Comparison of ENCODE assay signal across 15 cellular contexts in the genomic region with DNA sequence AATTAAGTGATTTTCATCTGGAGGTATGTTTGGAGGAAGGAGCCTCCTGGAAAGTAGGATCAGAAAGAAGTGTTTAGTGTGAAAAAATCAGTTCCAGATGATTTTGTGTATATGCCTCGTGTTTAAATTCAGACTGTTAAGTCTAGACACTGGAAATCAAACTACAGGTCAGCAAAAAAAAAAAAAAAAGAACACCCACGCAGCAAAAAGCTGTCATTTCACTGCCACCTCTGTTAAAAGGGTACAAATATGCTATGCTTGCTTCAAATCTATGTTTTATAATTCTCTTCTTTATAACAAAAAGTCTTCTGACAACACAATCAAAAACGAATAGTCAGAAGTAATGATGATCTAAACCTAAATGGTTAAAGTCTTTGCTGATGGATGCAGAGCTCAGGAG.
"Had no signal": no experiment of that assay in that cellular context is flagged by ENCODE, and none has a peak within 500 bp of the region (broad histone marks: within the 10 kb centered on the region; RNA-seq: fewer than 3 reads in every experiment).

No MANE protein-coding gene starts in this region.

- H3K27me3 ChIP-seq: ascending aorta, neural progenitor cell, tibial artery had no signal

- H3K4me2 ChIP-seq: neural progenitor cell had no signal

- DNase-seq: activated CD4-positive, alpha-beta T cell treated with anti-CD3 and anti-CD28 coated beads for 1 hour; activated CD4-positive, alpha-beta T cell treated with anti-CD3 and anti-CD28 coated beads, Interleukin-2, amount 50 U/mL, for 4 hours; activated naive CD4-positive, alpha-beta T cell; activated T-cell treated with anti-CD3 and anti-CD28 coated beads for 4 hours; dermis blood vessel endothelial cell; kidney glomerular epithelial cell; stimulated activated CD4-positive, alpha-beta T cell treated with anti-CD3 and anti-CD28 coated beads, Interleukin-12 subunit alpha, Interleukin-12 subunit beta, amount 100 ng/mL, for 4 hours; stimulated activated CD4-positive, alpha-beta T cell treated with anti-CD3 and anti-CD28 coated beads, Interleukin-2, amount 100 ng/mL, for 24 hours; tibial artery had no signal

- H3K27me3 Mint-ChIP-seq: activated naive CD8-positive, alpha-beta T cell treated with anti-CD3 and anti-CD28 coated beads, Interleukin-2, amount 50 U/mL, for 24 hours had no signal

- H3K36me3 ChIP-seq: ascending aorta, neural progenitor cell, tibial artery had no signal

- H3K36me3 Mint-ChIP-seq: neural progenitor cell had no signal

- H3K27ac Mint-ChIP-seq: activated naive CD8-positive, alpha-beta T cell treated with anti-CD3 and anti-CD28 coated beads, Interleukin-2, amount 50 U/mL, for 24 hours; neural progenitor cell had no signal

- H3K9me3 ChIP-seq: ascending aorta, tibial artery had no signal

- H3K4me1 ChIP-seq: ascending aorta, parathyroid adenoma, tibial artery had no signal

- H3K4me3 ChIP-seq: ascending aorta, neural progenitor cell, tibial artery had no signal

- H3K9me3 Mint-ChIP-seq: activated naive CD8-positive, alpha-beta T cell treated with anti-CD3 and anti-CD28 coated beads, Interleukin-2, amount 50 U/mL, for 24 hours; neural progenitor cell had no signal

- H2AFZ ChIP-seq: neural progenitor cell, parathyroid adenoma had no signal

- H3K79me2 ChIP-seq: parathyroid adenoma had no signal

- FAIRE-seq: bronchial epithelial cell, urothelium cell line had no signal

- H3K27ac ChIP-seq: ascending aorta, neural progenitor cell, parathyroid adenoma, tibial artery had no signal

- H3K9ac ChIP-seq: neural progenitor cell, parathyroid adenoma had no signal

- H3K4me3 Mint-ChIP-seq: activated naive CD8-positive, alpha-beta T cell treated with anti-CD3 and anti-CD28 coated beads, Interleukin-2, amount 50 U/mL, for 24 hours; neural progenitor cell had no signal
